8 cellular contexts compared by ENCODE assay signal in the genomic region with DNA sequence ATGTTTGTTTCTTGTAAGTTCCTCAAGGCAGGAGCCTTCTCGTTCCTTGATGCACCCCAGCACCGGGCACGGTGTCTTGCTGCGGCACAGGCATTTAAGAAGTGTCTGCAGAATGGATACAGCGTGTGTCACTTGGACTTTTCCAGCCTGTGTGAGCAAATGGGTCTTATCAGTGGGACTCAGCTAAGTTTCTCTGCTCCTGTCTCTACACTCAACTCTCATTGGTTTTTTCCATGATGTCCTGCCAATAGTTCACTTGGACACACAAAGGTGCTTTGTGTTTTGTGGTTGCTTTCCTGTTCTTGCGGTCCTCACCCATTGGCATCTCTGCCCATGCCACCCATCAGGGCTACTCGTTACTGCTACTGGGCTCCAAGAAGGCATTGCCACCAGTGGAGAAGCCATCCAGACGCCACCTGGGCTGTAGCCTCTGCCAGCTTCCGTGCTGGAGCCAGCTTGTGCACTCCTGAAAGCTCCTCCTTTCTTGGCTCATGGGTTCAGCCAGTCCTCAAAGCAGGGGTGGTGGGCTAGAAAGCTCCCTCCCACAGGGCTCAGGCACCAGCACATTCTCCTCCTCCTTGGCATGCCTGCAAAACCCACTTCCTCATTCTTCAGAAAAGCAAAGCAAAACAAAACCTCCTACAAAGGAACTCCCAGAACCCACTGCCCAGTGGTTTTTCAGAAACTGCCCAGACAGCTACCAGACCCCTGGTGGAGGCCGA. TPM values are rescaled to one million over a fixed set of nuclear protein-coding genes. Genes with fewer than 3 reads are reported as not detected.
DNase-seq lines count a peak whose midpoint lies in the region; ATAC-seq and TF ChIP-seq lines count a peak whose summit lies in the region.

No MANE protein-coding gene starts in this region.

- peaks cover 2% of the 10 kb centered on the region for H3K9me3 Mint-ChIP-seq in activated CD4-positive, alpha-beta T cell treated with anti-CD3 and anti-CD28 coated beads, Interleukin-2, amount 10 ng/mL, durations not matched to agents 7 days and 5 days

- peak overlapping the region; percentile 66 for H3K27ac ChIP-seq in 22Rv1

- CTCF ChIA-PET in activated CD4-positive, alpha-beta T cell treated with anti-CD3 and anti-CD28 coated beads, Interleukin-2, amount 10 ng/mL, durations not matched to agents 7 days and 5 days (lab: Charles Lee) = interaction anchor here (0.7 to 1.9 kb wide), 10 partner anchors 11 to 224 kb away, joined by 3 to 6 read pairs (median 4); no protein-coding TSS in a partner anchor

- POLR2A ChIA-PET in activated CD4-positive, alpha-beta T cell treated with anti-CD3 and anti-CD28 coated beads, Interleukin-2, amount 10 ng/mL, durations not matched to agents 7 days and 5 days (lab: Charles Lee) = no interaction called here

- peak; percentile 35 for DNase-seq in activated CD4-positive, alpha-beta T cell treated with anti-CD3 and anti-CD28 coated beads, Interleukin-2, amount 10 ng/mL, durations not matched to agents 7 days and 5 days
- DNase-seq in globus pallidus (ENCODE audit: low spot score) = peak; percentile 66
- peak; percentile 98 for DNase-seq in renal cortical epithelial cell (ENCODE audit: low read depth)
- DNase-seq in GM13976 (ENCODE audit: low spot score) = no peak
- no peak for DNase-seq in T-helper 9 cell

- in situ Hi-C loops in GM13976 (cut with MboI; ENCODE audit: low sequenced_read_pairs, unreplicated experiment) = no loop called here

- peaks cover 11% of the 10 kb centered on the region for H3K36me3 Mint-ChIP-seq in activated CD4-positive, alpha-beta T cell treated with anti-CD3 and anti-CD28 coated beads, Interleukin-2, amount 10 ng/mL, durations not matched to agents 7 days and 5 days (ENCODE audit: low read depth)

- TF ChIP-seq CTCF in 22Rv1 (IDR thresholded peaks at IDR 0.05) (no peak), GM13976 (IDR thresholded peaks at IDR 0.05; ENCODE audit: borderline replicate concordance, control extremely low read depth, extremely low read depth, insufficient read depth, missing control alignments) (no peak)

- no peaks in the 10 kb centered on the region for H3K27me3 Mint-ChIP-seq in activated CD4-positive, alpha-beta T cell treated with anti-CD3 and anti-CD28 coated beads, Interleukin-2, amount 10 ng/mL, durations not matched to agents 7 days and 5 days

- ATAC-seq in GM18909 (IDR thresholded peaks at IDR 0.05; ENCODE audit: poor library complexity, unreplicated experiment) (peak; percentile 92), HG03520 (IDR thresholded peaks at IDR 0.05; ENCODE audit: unreplicated experiment) (peak; percentile 69)

- H3K27ac Mint-ChIP-seq in activated CD4-positive, alpha-beta T cell treated with anti-CD3 and anti-CD28 coated beads, Interleukin-2, amount 10 ng/mL, durations not matched to agents 7 days and 5 days = peak overlapping the region; percentile 82

- no peak overlapping the region for H3K4me3 Mint-ChIP-seq in activated CD4-positive, alpha-beta T cell treated with anti-CD3 and anti-CD28 coated beads, Interleukin-2, amount 10 ng/mL, durations not matched to agents 7 days and 5 days

- H3K4me1 Mint-ChIP-seq in activated CD4-positive, alpha-beta T cell treated with anti-CD3 and anti-CD28 coated beads, Interleukin-2, amount 10 ng/mL, durations not matched to agents 7 days and 5 days = peaks cover 35% of the 10 kb centered on the region

RNA-seq across cellular contexts. Expression of a gene that starts 41.4 kb away (rescaled TPM):
- total RNA-seq in activated CD4-positive, alpha-beta T cell treated with anti-CD3 and anti-CD28 coated beads, Interleukin-2, amount 10 ng/mL, durations not matched to agents 7 days and 5 days = under 1 TPM; 0.50 to 0.52 TPM
- 0.89 and 23.4 TPM in 2 replicates for total RNA-seq in renal cortical epithelial cell

Comparison
In these comparisons a context has a peak if more than half of its experiments do, and no peak if none do; other contexts are left out.
1. DNase-seq: peak in activated CD4-positive, alpha-beta T cell treated with anti-CD3 and anti-CD28 coated beads, Interleukin-2, amount 10 ng/mL, durations not matched to agents 7 days and 5 days (single experiment), globus pallidus (single experiment) and renal cortical epithelial cell (single experiment); none in GM13976 (single experiment) and T-helper 9 cell (single experiment).